Comparison of ENCODE assay signal across 8 cellular contexts in the genomic region with DNA sequence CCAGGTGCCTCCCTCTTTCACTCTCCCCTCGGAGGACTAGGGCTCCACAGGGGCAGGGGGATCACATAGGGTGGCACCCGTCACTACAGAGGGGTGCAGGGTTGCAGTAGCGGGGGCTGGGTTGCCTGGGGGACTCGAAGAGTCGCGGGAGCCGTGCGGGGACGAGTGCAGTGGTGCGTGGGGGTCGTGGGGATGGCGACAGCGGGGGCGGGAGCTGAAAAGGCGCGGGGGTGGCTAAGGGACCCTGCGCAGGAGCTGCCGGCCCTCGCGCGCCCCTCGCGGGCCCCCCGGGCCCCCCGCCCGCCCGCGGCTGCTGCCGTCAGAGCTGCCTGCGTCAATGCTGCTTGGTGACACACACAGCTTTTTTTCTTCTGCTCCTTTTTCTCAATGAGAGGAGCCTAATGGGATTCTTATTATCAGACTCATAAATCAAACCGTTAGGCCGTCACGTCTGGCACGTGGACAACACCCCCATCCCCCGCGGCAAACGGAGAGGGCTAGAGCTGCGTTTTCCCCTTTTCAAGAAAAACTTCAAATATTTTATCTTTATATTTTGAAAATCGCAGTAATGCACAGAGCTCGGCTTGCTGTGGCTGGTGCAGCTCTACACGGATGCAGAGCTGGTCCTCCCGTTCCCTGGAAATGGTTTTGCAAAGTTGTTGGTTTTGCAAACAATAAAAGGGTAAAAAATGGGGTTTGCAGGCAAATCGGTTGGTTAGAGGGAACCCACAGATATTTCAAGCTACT.
DNase-seq lines count a peak whose midpoint lies in the region; ATAC-seq and TF ChIP-seq lines count a peak whose summit lies in the region.

No MANE protein-coding gene starts in this region.

- DNase-seq in AG04450 (ENCODE audit: low read depth, low spot score) (no peak), NCI-H146 treated with DMSO at 0.1 percent for 48 hours (lab: John Stamatoyannopoulos, UW; ENCODE audit: unreplicated experiment) (peak; percentile 47), NCI-H187 treated with DMSO at 0.1 percent for 48 hours (lab: John Stamatoyannopoulos, UW) (no peak)

- CTCF ChIA-PET in AG04450 (lab: Charles Lee): interaction anchor here (0.7 to 3.1 kb wide), 7 partner anchors 19 to 121 kb away, joined by 3 to 15 read pairs (median 4); no protein-coding TSS in a partner anchor

- H3K4me1 ChIP-seq in endocrine pancreas (ENCODE audit: control insufficient read depth, insufficient read depth, low read length): no peaks in the 10 kb centered on the region
- H3K4me1 ChIP-seq in muscle layer of colon (ENCODE audit: insufficient read depth, low read length): peaks cover 41% of the 10 kb centered on the region

- peak overlapping the region; percentile 67 for H3K9ac ChIP-seq in endocrine pancreas (ENCODE audit: control insufficient read depth, insufficient read depth, low read length)
- H3K9ac ChIP-seq in muscle layer of colon (ENCODE audit: low read length): peak overlapping the region; percentile 42

- POLR2A ChIA-PET in AG04450 (lab: Yijun Ruan, JAX): interaction anchor here (1.5 to 3.2 kb wide), 3 partner anchors 19 to 40 kb away, joined by 6 to 17 read pairs (median 13); no protein-coding TSS in a partner anchor

- ATAC-seq in GM18517 (IDR thresholded peaks at IDR 0.05; ENCODE audit: unreplicated experiment): no peak
- ATAC-seq in GM18867 (IDR thresholded peaks at IDR 0.05; ENCODE audit: unreplicated experiment): no peak
- ATAC-seq in GM19395 (IDR thresholded peaks at IDR 0.05; ENCODE audit: unreplicated experiment): no peak

- H3K4me3 ChIP-seq in AG04450 (ENCODE audit: low read depth, low read length) (peak overlapping the region; percentile 53), endocrine pancreas (ENCODE audit: control insufficient read depth, insufficient read depth, low read length) (peak overlapping the region; percentile 66), muscle layer of colon (ENCODE audit: low read depth in 1 of 2, low read length in 2 of 2) (peak overlapping the region; percentile 48 to 66)

- no peaks in the 10 kb centered on the region for H3K36me3 ChIP-seq in endocrine pancreas (ENCODE audit: control insufficient read depth, insufficient read depth, low read length)
- H3K36me3 ChIP-seq in muscle layer of colon (ENCODE audit: insufficient read depth, low read length): no peaks in the 10 kb centered on the region

- H3K27ac ChIP-seq in AG04450 (ENCODE audit: low read depth, low read length) (peak overlapping the region; percentile 94), muscle layer of colon (ENCODE audit: low read depth, low read length) (peak overlapping the region; percentile 91)

- TF ChIP-seq CTCF in AG04450 (IDR thresholded peaks at IDR 0.05; ENCODE audit: low read depth, low read length): no peak

- H3K9me3 ChIP-seq in AG04450 (ENCODE audit: control insufficient read depth, insufficient read depth, low read length) (peaks cover 11% of the 10 kb centered on the region), endocrine pancreas (ENCODE audit: control insufficient read depth, low read length) (no peaks in the 10 kb centered on the region), muscle layer of colon (ENCODE audit: low read length) (no peaks in the 10 kb centered on the region)

- no peaks in the 10 kb centered on the region for H3K27me3 ChIP-seq in AG04450 (ENCODE audit: control insufficient read depth, insufficient read depth, low read length)
- H3K27me3 ChIP-seq in endocrine pancreas (ENCODE audit: control insufficient read depth, insufficient read depth, low read length): no peaks in the 10 kb centered on the region
- H3K27me3 ChIP-seq in muscle layer of colon (ENCODE audit: control insufficient read depth in 1 of 2, insufficient read depth in 2 of 2, low read length in 2 of 2): peaks cover 0 to 7% of the 10 kb centered on the region in 2 donors
